28 cellular contexts compared by ENCODE assay signal in genomic region chr7:123958186-123958703, GRCh38. TPM values are rescaled to one million over a fixed set of nuclear protein-coding genes. Genes with fewer than 3 reads are reported as not detected.
"Had no signal": no experiment of that assay in that cellular context is flagged by ENCODE, and none has a peak within 500 bp of the region (broad histone marks: within the 10 kb centered on the region; RNA-seq: fewer than 3 reads in every experiment).

No MANE protein-coding gene starts in this region.

- H3K9me3 ChIP-seq: adrenal gland, ascending aorta, pancreas, psoas muscle, right atrium auricular region, thoracic aorta, upper lobe of right lung had no signal

- H3K27ac ChIP-seq: adrenal gland, ascending aorta, pancreas, psoas muscle, right atrium auricular region, thoracic aorta, upper lobe of right lung had no signal

- H3K4me3 ChIP-seq: adrenal gland, ascending aorta, pancreas, psoas muscle, right atrium auricular region, thoracic aorta, upper lobe of right lung had no signal

- DNase-seq: activated B cell treated with CpG ODN at 0.5 μM for 24 hours; activated CD4-positive, alpha-beta T cell treated with anti-CD3 and anti-CD28 coated beads for 4 hours; activated CD4-positive, alpha-beta T cell treated with anti-CD3 and anti-CD28 coated beads, Interleukin-2, amount 50 U/mL, for 48 hours; activated CD8-positive, alpha-beta memory T cell treated with anti-CD3 and anti-CD28 coated beads, Interleukin-2, amount 50 U/mL, for 48 hours; activated naive CD4-positive, alpha-beta T cell; activated T-cell treated with anti-CD3 and anti-CD28 coated beads, Interleukin-2, amount 50 U/mL, for 4 hours; adrenal gland; cerebellar nuclear complex; cortex of kidney; endodermal cell; hippocampal formation; left cardiac atrium; mesenchymal stem cell; pancreas; psoas muscle; stimulated activated CD4-positive, alpha-beta T cell treated with anti-CD3 and anti-CD28 coated beads, Interleukin-4, amount 100 ng/mL, for 24 hours; stimulated activated naive CD4-positive, alpha-beta T cell treated with Interleukin-2 at 50 U/mL for 16 hours; upper lobe of right lung had no signal

- H3K4me1 ChIP-seq: adrenal gland, ascending aorta, pancreas, psoas muscle, right atrium auricular region, upper lobe of right lung had no signal

- H3K36me3 ChIP-seq: adrenal gland, ascending aorta, pancreas, right atrium auricular region, thoracic aorta, upper lobe of right lung had no signal

- ATAC-seq: activated T-cell treated with anti-CD3 and anti-CD28 coated beads, Interleukin-2, amount 50 U/mL, for 4 hours; left cardiac atrium; pancreas; psoas muscle; upper lobe of right lung had no signal

- H3K27me3 ChIP-seq: adrenal gland, ascending aorta, pancreas, right atrium auricular region, upper lobe of right lung had no signal

RNA-seq across cellular contexts. Expression of gene SPAM1, which starts 33.2 kb away (rescaled TPM):
- total RNA-seq: activated B cell treated with CpG ODN at 0.5 μM for 24 hours; activated CD8-positive, alpha-beta memory T cell treated with anti-CD3 and anti-CD28 coated beads for 36 hours; activated T-cell treated with anti-CD3 and anti-CD28 coated beads, Interleukin-2, amount 50 U/mL, for 4 hours; activated T-helper 2 cell treated with anti-CD3 and anti-CD28 coated beads, Interferon-gamma antibody, Interleukin-2, Interleukin-4, amounts not matched to agents 10 μg/mL and 5 μg/mL and 100 μg/mL, durations not matched to agents 14 hours and 24 hours and 36 hours; adrenal gland; ascending aorta; epithelial cell of proximal tubule; frontal cortex; left cardiac atrium; lower leg skin; mononuclear cell; myocyte; pancreas; right atrium auricular region; thoracic aorta; upper lobe of right lung had no signal
- polyA plus RNA-seq: adrenal gland, psoas muscle had no signal
